Comparison of ENCODE assay signal across 11 cellular contexts in genomic region chr11:113274708-113275582, GRCh38. TPM values are rescaled to one million over a fixed set of nuclear protein-coding genes. Genes with fewer than 3 reads are reported as not detected.
DNase-seq lines count a peak whose midpoint lies in the region; ATAC-seq, FAIRE-seq and TF ChIP-seq lines count a peak whose summit lies in the region.
"Had no signal": no experiment of that assay in that cellular context is flagged by ENCODE, and none has a peak within 500 bp of the region (broad histone marks: within the 10 kb centered on the region; RNA-seq: fewer than 3 reads in every experiment).

No MANE protein-coding gene starts in this region.

- DNase-seq in AG10803 (ENCODE audit: low read depth) (no peak), HCT116 (ENCODE audit: low read depth, low spot score) (no peak), WTC11 (ENCODE audit: low spot score) (peak; percentile 54), kidney (no peak), tibial nerve (ENCODE audit: low spot score in 2 of 2) (no peak)
- no peak for DNase-seq in activated CD8-positive, alpha-beta memory T cell treated with anti-CD3 and anti-CD28 coated beads, Interleukin-2, amount 50 U/mL, for 48 hours
- DNase-seq: CD8-positive, alpha-beta memory T cell; effector CD8-positive, alpha-beta T cell; left lung had no signal

- FAIRE-seq in kidney (lab: Jason Lieb, UNC): no peak

- H3K4me1 ChIP-seq in HCT116 (ENCODE audit: control insufficient read depth in 1 of 2, insufficient read depth in 2 of 2, low read length in 2 of 2) (no peaks in the 10 kb centered on the region), kidney (ENCODE audit: control insufficient read depth in 1 of 2, insufficient read depth in 1 of 2, low read depth in 1 of 2, low read length in 2 of 2) (no peaks in the 10 kb centered on the region), tibial nerve (peaks cover 0 to 11% (median 0%) of the 10 kb centered on the region in 4 donors)
- H3K4me1 ChIP-seq: left lung had no signal

- H3K27ac ChIP-seq in HCT116 (ENCODE audit: low read depth, low read length) (no peak overlapping the region), kidney (ENCODE audit: low read depth in 2 of 2, low read length in 2 of 2) (no peak overlapping the region), tibial nerve (peak overlapping the region in 1 of 4 donors; percentile 17)
- H3K27ac ChIP-seq: left lung had no signal

- peak; percentile 17; the same call in 1 of the 2 replicates for TF ChIP-seq RAD21 in HCT116 (IDR thresholded peaks at IDR 0.05; ENCODE audit: low read depth)

- no peaks in the 10 kb centered on the region for H3K79me2 ChIP-seq in HCT116 (ENCODE audit: insufficient read depth, low read length)

- peaks cover 19% of the 10 kb centered on the region; the same call in 1 of the 2 replicates for H3K27me3 ChIP-seq in HCT116 (ENCODE audit: insufficient read depth, low read length)
- H3K27me3 ChIP-seq in tibial nerve: no peaks in the 10 kb centered on the region
- H3K27me3 ChIP-seq: left lung had no signal

- no peaks in the 10 kb centered on the region for H3K9me3 Mint-ChIP-seq in WTC11
- H3K9me3 Mint-ChIP-seq: CD8-positive, alpha-beta memory T cell had no signal

- no peaks in the 10 kb centered on the region; the same call in 1 of the 2 replicates for H3K27me3 Mint-ChIP-seq in WTC11 (ENCODE audit: low read depth)

- no peak overlapping the region for H3K4me2 ChIP-seq in HCT116 (ENCODE audit: low read length)

- H3K4me3 Mint-ChIP-seq in WTC11: no peak overlapping the region
- H3K4me3 Mint-ChIP-seq: CD8-positive, alpha-beta memory T cell had no signal

- no peaks in the 10 kb centered on the region for H4K20me1 ChIP-seq in HCT116 (ENCODE audit: insufficient read depth)

- H3K27ac Mint-ChIP-seq in WTC11: peak overlapping the region; percentile 46; the same call in 1 of the 2 replicates

- TF ChIP-seq CTCF in AG10803 (conservative IDR thresholded peaks at IDR 0.05; ENCODE audit: low read length) (peak; percentile 19; the same call in 1 of the 2 replicates), HCT116 (IDR thresholded peaks at IDR 0.05 in 2 of 3, conservative IDR thresholded peaks at IDR 0.05 in 1 of 3; ENCODE audit: borderline replicate concordance in 1 of 3, insufficient read depth in 1 of 3, low read depth in 2 of 3, low read length in 2 of 3) (peak in 2 of 3 experiments; percentile 23 to 28; a peak in 3 of 6 replicates), WTC11 (IDR thresholded peaks at IDR 0.05) (peak; percentile 44; the same call in 1 of the 2 replicates), kidney (IDR thresholded peaks at IDR 0.05; ENCODE audit: borderline replicate concordance, extremely low read depth, insufficient read depth) (peak; percentile 6), tibial nerve (IDR thresholded peaks at IDR 0.05) (no peak)

- no peaks in the 10 kb centered on the region for H3K4me1 Mint-ChIP-seq in WTC11
- H3K4me1 Mint-ChIP-seq: CD8-positive, alpha-beta memory T cell had no signal

- POLR2A ChIA-PET in HCT116 (lab: Charles Lee) (no interaction called here), WTC11 (lab: Charles Lee) (no interaction called here)

- no peaks in the 10 kb centered on the region for H3K9me2 ChIP-seq in HCT116 (ENCODE audit: insufficient read depth)

- BruUV-seq in HCT116 (replicated peaks; lab: Mats Ljungman, UMichigan): no TSS peak

- H3K4me3 ChIP-seq in AG10803 (ENCODE audit: low read length) (no peak overlapping the region), HCT116 (replicated peaks in 1 of 2; ENCODE audit: low read depth in 1 of 2, low read length in 2 of 2) (no peak overlapping the region), kidney (ENCODE audit: low read length in 2 of 2) (peak overlapping the region; percentile 30 to 32), tibial nerve (no peak overlapping the region)
- H3K4me3 ChIP-seq: left lung had no signal

- intact Hi-C loops in HCT116 (cut with micrococcal nuclease) (no loop called here), kidney (cut with DNase I) (no loop called here)

- CTCF ChIA-PET in HCT116 (lab: Charles Lee): no interaction called here
- CTCF ChIA-PET in WTC11 (lab: Charles Lee): interaction anchor here (0.6 to 2.6 kb wide), 14 partner anchors 15 to 834 kb away, joined by 3 to 17 read pairs (median 3); no protein-coding TSS in a partner anchor

- ATAC-seq in HCT116: peak; percentile 81
- ATAC-seq in WTC11: peak; percentile 86
- no peak for ATAC-seq in GM19328 (IDR thresholded peaks at IDR 0.05; ENCODE audit: unreplicated experiment)
- no peak for ATAC-seq in HG02885 (IDR thresholded peaks at IDR 0.05; ENCODE audit: poor library complexity, unreplicated experiment)
- ATAC-seq: left lung had no signal

- TF ChIP-seq POLR2A in HCT116 (IDR thresholded peaks at IDR 0.05; ENCODE audit: borderline replicate concordance, extremely low read depth, insufficient read depth, insufficient read length) (no peak), tibial nerve (IDR thresholded peaks at IDR 0.05) (no peak)

- H2AFZ ChIP-seq in HCT116 (ENCODE audit: low read depth, low read length, poor library complexity, severe bottlenecking): no peak overlapping the region

- RAD21 ChIA-PET in HCT116 (lab: Charles Lee; ENCODE audit: low non-redundant PET in 1 of 2, low total read pairs in 2 of 2, uncharacterized antibody in 2 of 2, unreplicated experiment in 2 of 2): no interaction called here

- H3K9me3 ChIP-seq in HCT116 (ENCODE audit: control insufficient read depth in 1 of 2, insufficient read depth in 1 of 2, low read depth in 1 of 2, low read length in 2 of 2) (no peaks in the 10 kb centered on the region), kidney (ENCODE audit: control insufficient read depth in 1 of 2, low read length in 2 of 2) (no peaks in the 10 kb centered on the region), tibial nerve (no peaks in the 10 kb centered on the region)
- H3K9me3 ChIP-seq: left lung had no signal

- 68 to 75% methylated on average over 19 of the region's 19 CpGs for WGBS in tibial nerve, 2 donors

- no peaks in the 10 kb centered on the region for H3K36me3 Mint-ChIP-seq in WTC11
- H3K36me3 Mint-ChIP-seq: CD8-positive, alpha-beta memory T cell had no signal

- no peak overlapping the region for H3K9ac ChIP-seq in HCT116 (ENCODE audit: low read length)
- no peak overlapping the region for H3K9ac ChIP-seq in kidney (ENCODE audit: low read length in 2 of 2)

- no peaks in the 10 kb centered on the region for H3K36me3 ChIP-seq in HCT116 (ENCODE audit: control insufficient read depth in 1 of 2, insufficient read depth in 2 of 2, low read length in 2 of 2)
- no peaks in the 10 kb centered on the region for H3K36me3 ChIP-seq in kidney (ENCODE audit: control insufficient read depth in 1 of 2, insufficient read depth in 2 of 2, low read length in 2 of 2)
- peaks cover 0 to 21% (median 0%) of the 10 kb centered on the region in 3 donors for H3K36me3 ChIP-seq in tibial nerve
- H3K36me3 ChIP-seq: left lung had no signal

- no peak for TF ChIP-seq EP300 in tibial nerve (IDR thresholded peaks at IDR 0.05)

TF ChIP-seq in HCT116, 20 proteins besides CTCF, POLR2A, EP300 and RAD21 (continues in another document):
- TF ChIP-seq ATF3 (IDR thresholded peaks at IDR 0.05) (no peak), TCF7L2 (IDR thresholded peaks at IDR 0.05; ENCODE audit: borderline replicate concordance, extremely low read depth, insufficient read depth, insufficient read length) (no peak), SIN3A (IDR thresholded peaks at IDR 0.05; ENCODE audit: low read depth) (no peak), ZNF274 (IDR thresholded peaks at IDR 0.05; ENCODE audit: low read depth, low read length) (no peak), SP1 (IDR thresholded peaks at IDR 0.05; ENCODE audit: low read depth) (no peak), EZH2phosphoT487 (IDR thresholded peaks at IDR 0.05; ENCODE audit: borderline replicate concordance) (no peak), CEBPB (IDR thresholded peaks at IDR 0.05; ENCODE audit: low read depth) (no peak), MAX (IDR thresholded peaks at IDR 0.05) (no peak), SRF (IDR thresholded peaks at IDR 0.05; ENCODE audit: low read depth) (no peak)

TF ChIP-seq in WTC11, 78 proteins besides CTCF, POLR2A, EP300 and RAD21:
- TF ChIP-seq ZNF423 (CRISPR knock-in tag; IDR thresholded peaks at IDR 0.05): peak; percentile 72; the same call in 1 of the 2 replicates
- TF ChIP-seq ZBTB43 (CRISPR knock-in tag; IDR thresholded peaks at IDR 0.05): no peak
- no peak for TF ChIP-seq ATF2 (CRISPR knock-in tag; IDR thresholded peaks at IDR 0.05; ENCODE audit: borderline replicate concordance, low read depth)
- no peak for TF ChIP-seq SP1 (CRISPR knock-in tag; conservative IDR thresholded peaks at IDR 0.05)
- TF ChIP-seq JAZF1 (CRISPR knock-in tag; IDR thresholded peaks at IDR 0.05): no peak
- no peak for TF ChIP-seq MLX (CRISPR knock-in tag; IDR thresholded peaks at IDR 0.05)

RNA-seq across cellular contexts. Expression of gene TTC12, which starts 39.4 kb away (rescaled TPM):
- total RNA-seq in HCT116 (2021; ENCODE audit: unreplicated experiment) (12.6 TPM), WTC11 (2021) (7.6 to 11.5 TPM (median 10.9 TPM) in 3 replicates), kidney (34.4 TPM), tibial nerve (10 to 100 TPM; 10.2 to 29.7 (median 23.9) TPM)
- 7.3 and 8.6 TPM in 2 replicates for polyA plus RNA-seq in HCT116 (2012)
- 16.7 TPM for polyA plus RNA-seq in kidney (ENCODE audit: insufficient read depth, low read depth, low replicate concordance)

Comparison
In these comparisons a context has a peak if more than half of its experiments do, and no peak if none do; other contexts are left out.
1. H3K4me3 ChIP-seq: peak in kidney (2 of 2); none in AG10803 (single experiment), HCT116 (0 of 2) and tibial nerve (0 of 4).
2. CTCF ChIP-seq: peak in AG10803 (single experiment), HCT116 (2 of 3), WTC11 (single experiment) and kidney (single experiment); none in tibial nerve (0 of 5).
3. ATAC-seq: peak in HCT116 (single experiment) and WTC11 (single experiment); none in GM19328 (single experiment) and HG02885 (single experiment).